16 cellular contexts compared by ENCODE assay signal in the genomic region with DNA sequence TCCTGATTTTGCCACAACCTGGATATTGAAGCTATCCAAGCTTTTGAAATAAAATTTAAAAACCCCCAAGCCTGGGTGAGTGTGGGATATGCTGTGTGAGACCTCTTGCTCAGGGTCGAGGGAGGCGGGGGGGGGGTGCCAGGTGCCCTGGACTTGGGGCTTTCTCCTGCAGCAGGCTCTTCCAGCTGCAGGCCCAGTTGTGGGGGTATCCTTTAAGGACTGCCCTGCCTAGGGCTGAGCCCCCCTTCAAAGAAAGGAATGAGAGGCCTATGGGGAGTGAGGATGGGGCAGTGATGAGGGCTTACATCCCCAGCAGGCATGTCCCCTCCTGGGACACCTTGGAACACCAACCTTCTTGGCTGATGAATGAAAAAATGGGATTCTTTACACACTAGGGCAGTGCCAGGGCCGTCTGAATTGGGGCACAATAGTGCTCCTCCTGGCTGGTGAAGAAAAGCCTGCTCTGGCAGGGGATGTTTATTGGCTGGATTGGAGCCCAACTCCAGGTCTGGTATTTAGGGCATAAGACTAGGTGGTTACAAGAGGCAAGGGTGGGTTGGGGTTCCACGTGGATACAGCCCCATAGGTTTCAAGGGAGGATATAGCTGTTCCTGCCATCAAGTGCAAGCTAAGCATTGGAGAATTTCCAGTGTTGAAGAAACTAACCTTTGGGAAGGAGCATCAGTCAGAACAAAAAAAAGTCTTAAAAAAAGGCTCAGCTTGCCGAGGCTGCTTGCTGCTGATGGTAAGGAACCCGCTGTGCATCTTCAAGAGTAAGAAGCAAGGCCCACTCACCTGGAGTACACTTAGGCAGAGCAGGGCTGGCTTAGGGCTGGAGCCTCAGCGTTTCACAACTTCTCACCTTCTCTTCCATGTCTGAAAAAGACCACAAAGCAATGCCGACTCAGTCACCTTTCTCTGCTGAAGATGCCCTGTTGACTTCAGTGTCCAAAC. TPM values are rescaled to one million over a fixed set of nuclear protein-coding genes. Genes with fewer than 3 reads are reported as not detected.
DNase-seq lines count a peak whose midpoint lies in the region; ATAC-seq, FAIRE-seq and TF ChIP-seq lines count a peak whose summit lies in the region.
"Had no signal": no experiment of that assay in that cellular context is flagged by ENCODE, and none has a peak within 500 bp of the region (broad histone marks: within the 10 kb centered on the region; RNA-seq: fewer than 3 reads in every experiment).

No MANE protein-coding gene starts in this region.

- H3K27me3 Mint-ChIP-seq in WTC11 (ENCODE audit: low read depth): no peaks in the 10 kb centered on the region
- peaks cover 7% of the 10 kb centered on the region for H3K27me3 Mint-ChIP-seq in glutamatergic neuron (ENCODE audit: unreplicated experiment)
- H3K27me3 Mint-ChIP-seq: CD4-positive, alpha-beta memory T cell had no signal

- CTCF ChIA-PET in WTC11 (lab: Charles Lee): interaction anchor here (1.2 to 1.6 kb wide), 2 partner anchors 14 to 24 kb away, joined by 3 to 4 read pairs; no protein-coding TSS in a partner anchor

- no peak for TF ChIP-seq CTCF in C4-2B (conservative IDR thresholded peaks at IDR 0.05)
- TF ChIP-seq CTCF in WTC11 (IDR thresholded peaks at IDR 0.05): no peak
- TF ChIP-seq CTCF in glutamatergic neuron (IDR thresholded peaks at IDR 0.05; ENCODE audit: partially characterized antibody, unreplicated experiment): no peak

- H3K36me3 Mint-ChIP-seq in WTC11: peaks cover 88% of the 10 kb centered on the region
- H3K36me3 Mint-ChIP-seq in glutamatergic neuron (ENCODE audit: unreplicated experiment): no peaks in the 10 kb centered on the region

- TF ChIP-seq POLR2A in GM12891 (IDR thresholded peaks at IDR 0.05; ENCODE audit: low read depth, low read length): no peak

- peak overlapping the region; percentile 49 for H3K27ac Mint-ChIP-seq in WTC11
- peak overlapping the region; percentile 43 for H3K27ac Mint-ChIP-seq in glutamatergic neuron (ENCODE audit: unreplicated experiment)

- POLR2A ChIA-PET in WTC11 (lab: Charles Lee): interaction anchor here (0.6 to 1.8 kb wide), 4 partner anchors 9 to 71 kb away, joined by 3 to 7 read pairs (median 4); no protein-coding TSS in a partner anchor

- FAIRE-seq in GM12891 (lab: Jason Lieb, UNC): no peak
- FAIRE-seq: endometrium had no signal

- DNase-seq in GM12891 (ENCODE audit: insufficient read length, low spot score): no peak
- no peak for DNase-seq in WTC11 (ENCODE audit: low spot score)
- no peak for DNase-seq in glutamatergic neuron
- no peak for DNase-seq in GM19240 (ENCODE audit: insufficient read length, low spot score)
- DNase-seq in stimulated activated naive CD4-positive, alpha-beta T cell (lab: John Stamatoyannopoulos, UW): no peak
- DNase-seq: body of pancreas; CD4-positive, alpha-beta memory T cell; NCI-H1092 treated with DMSO at 0.1 percent for 48 hours; NCI-H510A treated with DMSO at 0.1 percent for 48 hours had no signal

- H3K27ac ChIP-seq in C4-2B: 0 out of 2 replicates have a peak overlapping the region, but pooled peaks have one; percentile 1
- H3K27ac ChIP-seq: body of pancreas, thoracic aorta had no signal

- no peaks in the 10 kb centered on the region for H3K9me3 Mint-ChIP-seq in WTC11
- H3K9me3 Mint-ChIP-seq in glutamatergic neuron (ENCODE audit: unreplicated experiment): peaks cover 10% of the 10 kb centered on the region

- ATAC-seq in WTC11: no peak
- no peak for ATAC-seq in GM21390 (IDR thresholded peaks at IDR 0.05; ENCODE audit: unreplicated experiment)
- no peak for ATAC-seq in HG02678 (IDR thresholded peaks at IDR 0.05; ENCODE audit: unreplicated experiment)
- ATAC-seq: body of pancreas had no signal

- H3K4me3 Mint-ChIP-seq in WTC11 (no peak overlapping the region), glutamatergic neuron (ENCODE audit: unreplicated experiment) (no peak overlapping the region)
- H3K4me3 Mint-ChIP-seq: CD4-positive, alpha-beta memory T cell had no signal

- H3K4me1 Mint-ChIP-seq in WTC11: peaks cover 21% of the 10 kb centered on the region
- peaks cover 6% of the 10 kb centered on the region for H3K4me1 Mint-ChIP-seq in glutamatergic neuron (ENCODE audit: low read depth, unreplicated experiment)

TF ChIP-seq in GM12891, 5 proteins besides CTCF, POLR2A, EP300 and RAD21:
- TF ChIP-seq SPI1 (IDR thresholded peaks at IDR 0.05; ENCODE audit: low read depth, low read length) (no peak), POLR2AphosphoS5 (IDR thresholded peaks at IDR 0.05; ENCODE audit: low read depth, low read length) (peak; percentile 54), POU2F2 (IDR thresholded peaks at IDR 0.05; ENCODE audit: low read depth, low read length) (0 out of 2 replicates have a peak, but pooled peaks have one; percentile 28)

TF ChIP-seq in WTC11, 78 proteins besides CTCF, POLR2A, EP300 and RAD21 (continues in another document):
- TF ChIP-seq SP1 (CRISPR knock-in tag; conservative IDR thresholded peaks at IDR 0.05) (no peak), ZNF532 (CRISPR knock-in tag; IDR thresholded peaks at IDR 0.05; ENCODE audit: borderline replicate concordance) (peak; percentile 65; the same call in 1 of the 2 replicates), CREB1 (CRISPR knock-in tag; IDR thresholded peaks at IDR 0.05) (0 out of 2 replicates have a peak, but pooled peaks have one; percentile 55), ZNF281 (CRISPR knock-in tag; IDR thresholded peaks at IDR 0.05) (no peak), GRHL2 (CRISPR knock-in tag; IDR thresholded peaks at IDR 0.05; ENCODE audit: insufficient replicate concordance, severe bottlenecking) (no peak), EMX1 (CRISPR knock-in tag; IDR thresholded peaks at IDR 0.05) (0 out of 2 replicates have a peak, but pooled peaks have one; percentile 60)

RNA-seq across cellular contexts. Expression of gene HNRNPAB, which starts 7.0 kb away (rescaled TPM):
- 163 TPM for polyA plus RNA-seq in GM12891 (2012; ENCODE audit: low read depth, missing spikeins)
- 414 to 457 TPM (median 419 TPM) in 3 replicates for total RNA-seq in WTC11 (2021)
- 281 TPM for total RNA-seq in glutamatergic neuron (ENCODE audit: unreplicated experiment)

RNA-seq across cellular contexts. Expression of gene PHYKPL, which starts 21.2 kb away (rescaled TPM):
- polyA plus RNA-seq in GM12891 (2012; ENCODE audit: low read depth, missing spikeins): 24.9 TPM
- total RNA-seq in WTC11 (2021) (30.9 to 41.7 TPM (median 31.7 TPM) in 3 replicates), glutamatergic neuron (ENCODE audit: unreplicated experiment) (89.7 TPM)

RNA-seq across cellular contexts. Expression of gene GMCL2, which starts 24.2 kb away (rescaled TPM):
- polyA plus RNA-seq in GM12891 (2012; ENCODE audit: low read depth, missing spikeins): 0.03 TPM
- total RNA-seq in WTC11 (2021) (not detected in 3 replicates), glutamatergic neuron (ENCODE audit: unreplicated experiment) (not detected)
- total RNA-seq: body of pancreas; CD4-positive, alpha-beta memory T cell; HT1080; thoracic aorta had no signal
- polyA plus RNA-seq: CD4-positive, alpha-beta memory T cell; neural cell had no signal

RNA-seq across cellular contexts. Expression of gene NHP2, which starts 57.7 kb away (rescaled TPM):
- 273 TPM for polyA plus RNA-seq in GM12891 (2012; ENCODE audit: low read depth, missing spikeins)
- total RNA-seq in WTC11 (2021): 263 to 269 TPM (median 264 TPM) in 3 replicates
- total RNA-seq in glutamatergic neuron (ENCODE audit: unreplicated experiment): 128 TPM
